ENCODE assay signal across 18 cellular contexts in the genomic region with DNA sequence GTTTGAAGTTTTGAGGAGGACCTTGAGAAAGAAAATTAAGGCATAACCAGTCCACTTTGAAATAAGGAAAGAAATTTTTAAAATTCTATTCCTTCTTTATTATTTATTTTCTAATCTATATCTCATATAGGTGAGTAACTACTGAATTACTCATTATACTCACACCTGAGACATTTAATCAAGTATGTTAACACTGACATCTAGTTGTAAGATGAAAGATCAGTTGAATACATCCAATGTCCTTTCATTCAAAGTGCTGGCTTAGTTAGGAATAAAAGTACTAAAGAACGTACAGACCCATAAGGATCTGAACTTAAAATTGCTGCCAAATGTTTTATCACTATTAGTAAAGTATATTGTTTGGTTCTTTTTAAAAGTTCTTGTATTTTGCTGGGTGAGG.
"Had no signal": no experiment of that assay in that cellular context is flagged by ENCODE, and none has a peak within 500 bp of the region (broad histone marks: within the 10 kb centered on the region; RNA-seq: fewer than 3 reads in every experiment).

No MANE protein-coding gene starts in this region.

- H3K4me3 ChIP-seq: gastroesophageal sphincter, lower lobe of right lung, sigmoid colon had no signal

- H3K4me3 Mint-ChIP-seq: activated CD4-positive, alpha-beta T cell treated with anti-CD3 and anti-CD28 coated beads, Interleukin-2, amount 10 ng/mL, durations not matched to agents 24 days and 14 days; activated CD8-positive, alpha-beta T cell treated with anti-CD3 and anti-CD28 coated beads for 36 hours; activated naive CD8-positive, alpha-beta T cell treated with anti-CD3 and anti-CD28 coated beads, Interleukin-2, amount 10 ng/mL, durations not matched to agents 7 days and 5 days; activated T-cell treated with anti-CD3 and anti-CD28 coated beads, Interleukin-2, amount 50 U/mL, for 24 hours; mesothelial cell of epicardium; nephron; stimulated activated naive B cell treated with anti-CD40 and anti-IgM and Interleukin-4, amounts not matched to agents 10 μg/mL and 1 μg/mL and 100 μg/mL, for 72 hours had no signal

- H3K4me1 ChIP-seq: gastroesophageal sphincter had no signal

- H3K27me3 Mint-ChIP-seq: activated CD4-positive, alpha-beta T cell treated with anti-CD3 and anti-CD28 coated beads, Interleukin-2, amount 10 ng/mL, durations not matched to agents 24 days and 14 days; activated CD8-positive, alpha-beta T cell treated with anti-CD3 and anti-CD28 coated beads for 36 hours; activated naive CD8-positive, alpha-beta T cell treated with anti-CD3 and anti-CD28 coated beads, Interleukin-2, amount 10 ng/mL, durations not matched to agents 7 days and 5 days; activated T-cell treated with anti-CD3 and anti-CD28 coated beads, Interleukin-2, amount 50 U/mL, for 24 hours; stimulated activated naive B cell treated with anti-CD40 and anti-IgM and Interleukin-4, amounts not matched to agents 10 μg/mL and 1 μg/mL and 100 μg/mL, for 72 hours had no signal

- H3K9me3 ChIP-seq: gastroesophageal sphincter, lower lobe of right lung, sigmoid colon had no signal

- ATAC-seq: activated CD8-positive, alpha-beta T cell treated with anti-CD3 and anti-CD28 coated beads for 36 hours; esophagus mucosa; gastroesophageal sphincter; lower lobe of right lung; stimulated activated naive B cell treated with anti-CD40 and anti-IgM and Interleukin-4, amounts not matched to agents 10 μg/mL and 1 μg/mL and 100 μg/mL, for 72 hours had no signal

- DNase-seq: activated CD4-positive, alpha-beta T cell treated with anti-CD3 and anti-CD28 coated beads, Interleukin-2, amount 10 ng/mL, durations not matched to agents 24 days and 14 days; activated CD8-positive, alpha-beta T cell treated with anti-CD3 and anti-CD28 coated beads for 36 hours; activated naive CD4-positive, alpha-beta T cell treated with Interleukin-2 at 50 U/mL for 16 hours; activated naive CD8-positive, alpha-beta T cell treated with anti-CD3 and anti-CD28 coated beads, Interleukin-2, amount 10 ng/mL, durations not matched to agents 7 days and 5 days; activated T-cell treated with anti-CD3 and anti-CD28 coated beads, Interleukin-2, amount 50 U/mL, for 24 hours; amygdala; cortex of kidney; lower lobe of right lung; nucleus accumbens; sigmoid colon; stimulated activated naive B cell treated with anti-CD40 and anti-IgM and Interleukin-4, amounts not matched to agents 10 μg/mL and 1 μg/mL and 100 μg/mL, for 72 hours; T-helper 1 cell; T-helper 9 cell had no signal

- H3K36me3 ChIP-seq: gastroesophageal sphincter, lower lobe of right lung, sigmoid colon had no signal

- H3K27ac ChIP-seq: gastroesophageal sphincter, lower lobe of right lung, sigmoid colon had no signal

- H3K27me3 ChIP-seq: gastroesophageal sphincter, sigmoid colon had no signal

- H3K9me3 Mint-ChIP-seq: activated CD4-positive, alpha-beta T cell treated with anti-CD3 and anti-CD28 coated beads, Interleukin-2, amount 10 ng/mL, durations not matched to agents 24 days and 14 days; activated CD8-positive, alpha-beta T cell treated with anti-CD3 and anti-CD28 coated beads for 36 hours; activated T-cell treated with anti-CD3 and anti-CD28 coated beads, Interleukin-2, amount 50 U/mL, for 24 hours; activated T-helper 2 cell treated with anti-CD3 and anti-CD28 coated beads, Interferon-gamma antibody, Interleukin-2, Interleukin-4, amounts not matched to agents 10 μg/mL and 5 μg/mL and 100 μg/mL, durations not matched to agents 14 hours and 24 hours and 36 hours; mesothelial cell of epicardium; nephron; stimulated activated naive B cell treated with anti-CD40 and anti-IgM and Interleukin-4, amounts not matched to agents 10 μg/mL and 1 μg/mL and 100 μg/mL, for 72 hours had no signal

- H3K27ac Mint-ChIP-seq: activated CD4-positive, alpha-beta T cell treated with anti-CD3 and anti-CD28 coated beads, Interleukin-2, amount 10 ng/mL, durations not matched to agents 24 days and 14 days; activated CD8-positive, alpha-beta T cell treated with anti-CD3 and anti-CD28 coated beads for 36 hours; activated naive CD8-positive, alpha-beta T cell treated with anti-CD3 and anti-CD28 coated beads, Interleukin-2, amount 10 ng/mL, durations not matched to agents 7 days and 5 days; activated T-cell treated with anti-CD3 and anti-CD28 coated beads, Interleukin-2, amount 50 U/mL, for 24 hours; activated T-helper 2 cell treated with anti-CD3 and anti-CD28 coated beads, Interferon-gamma antibody, Interleukin-2, Interleukin-4, amounts not matched to agents 10 μg/mL and 5 μg/mL and 100 μg/mL, durations not matched to agents 14 hours and 24 hours and 36 hours; mesothelial cell of epicardium; nephron; stimulated activated naive B cell treated with anti-CD40 and anti-IgM and Interleukin-4, amounts not matched to agents 10 μg/mL and 1 μg/mL and 100 μg/mL, for 72 hours had no signal
